8 cellular contexts compared by ENCODE assay signal in the genomic region with DNA sequence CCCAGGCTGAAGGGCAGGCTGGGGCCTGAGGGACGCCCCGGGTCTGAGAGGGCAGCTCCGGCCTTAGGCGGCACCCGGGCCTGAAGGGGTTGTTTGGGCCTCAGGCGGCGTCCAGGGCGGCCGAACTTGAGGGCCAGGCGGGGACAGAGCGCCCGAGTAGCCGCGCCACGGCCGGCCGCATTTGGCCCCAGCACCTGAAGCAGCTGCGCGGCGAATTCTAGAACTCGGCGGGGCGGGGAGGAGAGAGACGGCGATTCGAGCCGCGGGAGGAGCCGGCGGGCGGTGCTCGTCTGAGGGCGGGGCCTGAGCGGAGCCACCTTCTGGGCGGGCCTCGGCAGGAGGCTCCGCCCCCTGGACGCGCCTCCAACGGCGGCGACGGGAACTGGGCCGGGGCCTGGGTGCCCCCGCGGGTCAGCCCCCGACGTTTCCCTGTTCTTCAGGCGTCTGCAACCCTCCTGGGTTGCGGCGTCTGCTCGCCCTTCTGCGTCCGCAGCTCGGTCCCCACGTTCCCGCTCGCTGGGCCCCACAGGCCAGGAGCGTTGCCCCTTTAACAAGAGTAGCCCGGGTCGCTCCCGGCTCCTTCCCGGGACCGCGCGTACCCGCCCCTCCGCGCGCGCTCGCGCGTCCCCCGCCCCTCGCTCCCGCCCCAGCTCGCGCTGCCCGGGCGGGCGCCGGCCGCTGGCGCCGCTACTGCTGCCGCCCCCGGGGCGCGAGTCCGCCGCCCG. TPM values are rescaled to one million over a fixed set of nuclear protein-coding genes. Genes with fewer than 3 reads are reported as not detected.
DNase-seq lines count a peak whose midpoint lies in the region; ATAC-seq, FAIRE-seq and TF ChIP-seq lines count a peak whose summit lies in the region.

A gene with protein sequence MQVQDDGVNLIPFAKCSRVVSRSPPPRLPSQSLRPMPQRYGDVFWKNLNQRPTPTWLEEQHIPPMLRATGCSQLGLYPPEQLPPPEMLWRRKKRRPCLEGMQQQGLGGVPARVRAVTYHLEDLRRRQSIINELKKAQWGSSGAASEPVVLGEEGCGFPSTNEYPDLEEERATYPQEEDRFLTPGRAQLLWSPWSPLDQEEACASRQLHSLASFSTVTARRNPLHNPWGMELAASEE (minus strand): TSS at position 221 of the 725 bp plus-strand sequence. CDS start 3,085 bp downstream, outside the sequence.
A gene (plus strand): TSS at position 649 of the 725 bp plus-strand sequence. CDS start 2,297 bp downstream, outside the sequence.

- intact Hi-C loops in A673 (cut with micrococcal nuclease; ENCODE audit: unreplicated experiment): no loop called here

- peaks cover 28% of the 10 kb centered on the region for H3K4me1 ChIP-seq in A673 (ENCODE audit: insufficient read depth, low read length, poor library complexity, severe bottlenecking)

- peak within 1 kb of the TSS; percentile 57; the same call in 1 of the 2 replicates for H3K27ac Mint-ChIP-seq in WTC11

- no peaks in the 10 kb centered on the region for H3K9me3 ChIP-seq in A673 (ENCODE audit: low read depth, low read length, poor library complexity, severe bottlenecking)

- CTCF ChIA-PET in A673 (lab: Charles Lee) (interaction anchor here (0.6 kb wide), 1 partner anchor 37 kb away, joined by 7 read pairs; no protein-coding TSS in a partner anchor), WTC11 (lab: Charles Lee) (interaction anchor here (0.9 to 2.3 kb wide), 11 partner anchors 9 to 88 kb away, joined by 3 to 17 read pairs (median 5); a partner anchor contains a TSS)

- FAIRE-seq in bronchial epithelial cell (lab: Jason Lieb, UNC): no peak

- peak; percentile 60 for TF ChIP-seq POLR2A in GM18526 (IDR thresholded peaks at IDR 0.05; ENCODE audit: extremely low read depth, insufficient read length)

- H3K36me3 ChIP-seq in A673 (ENCODE audit: insufficient read depth, low read length, poor library complexity, severe bottlenecking) (no peaks in the 10 kb centered on the region), bronchial epithelial cell (ENCODE audit: control insufficient read depth, insufficient read depth, low read length) (peaks cover 18% of the 10 kb centered on the region)

- BruUV-seq in A673 (replicated peaks; lab: Mats Ljungman, UMichigan): no TSS peak

- H3K9me3 Mint-ChIP-seq in WTC11: no peaks in the 10 kb centered on the region

- ATAC-seq in HG03060 (IDR thresholded peaks at IDR 0.05; ENCODE audit: low read depth, unreplicated experiment) (peak; percentile 48), WTC11 (peak; percentile 85)

- H3K27me3 Mint-ChIP-seq in WTC11 (ENCODE audit: low read depth): peaks cover 28% of the 10 kb centered on the region

- TF ChIP-seq CTCF in A673 (conservative IDR thresholded peaks at IDR 0.05; ENCODE audit: low read depth, low read length): no peak
- TF ChIP-seq CTCF in WTC11 (IDR thresholded peaks at IDR 0.05): no peak
- peak; percentile 12 for TF ChIP-seq CTCF in bronchial epithelial cell (IDR thresholded peaks at IDR 0.05; ENCODE audit: insufficient read depth, low read length, severe bottlenecking)

- peaks cover 16% of the 10 kb centered on the region for H3K4me1 Mint-ChIP-seq in WTC11

- POLR2A ChIA-PET in A673 (lab: Charles Lee; ENCODE audit: low non-redundant PET) (interaction anchor here (0.5 to 0.6 kb wide), 2 partner anchors 12 to 201 kb away, joined by 3 to 4 read pairs; no protein-coding TSS in a partner anchor), WTC11 (lab: Charles Lee) (interaction anchor here (0.5 to 2.0 kb wide), 4 partner anchors 10 to 107 kb away, joined by 3 to 12 read pairs (median 7); a partner anchor contains a TSS)

- peak; percentile 92 for DNase-seq in A673 (ENCODE audit: low spot score)
- DNase-seq in NCI-H2171 treated with DMSO at 0.1 percent for 48 hours (lab: John Stamatoyannopoulos, UW): peak; percentile 81
- DNase-seq in WTC11 (ENCODE audit: low spot score): peak; percentile 94
- peak; percentile 61 for DNase-seq in bronchial epithelial cell (ENCODE audit: low read depth)
- DNase-seq in iris pigment epithelial cell (ENCODE audit: low read depth): peak; percentile 91
- DNase-seq in stimulated activated CD4-positive, alpha-beta T cell treated with anti-CD3 and anti-CD28 coated beads, Interleukin-12 subunit alpha, Interleukin-12 subunit beta, amount 100 ng/mL, for 24 hours (ENCODE audit: low read depth in 2 of 2): peak; percentile 77 to 86

- H3K4me3 ChIP-seq in A673 (ENCODE audit: low read depth, low read length, poor library complexity, severe bottlenecking): peak within 1 kb of the TSS; percentile 93
- H3K4me3 ChIP-seq in bronchial epithelial cell (ENCODE audit: low read depth, low read length): peak within 1 kb of the TSS; percentile 97

- no peaks in the 10 kb centered on the region for H3K27me3 ChIP-seq in A673 (replicated peaks; ENCODE audit: insufficient read depth, low read depth, low read length, poor library complexity)
- no peaks in the 10 kb centered on the region for H3K27me3 ChIP-seq in bronchial epithelial cell (ENCODE audit: control insufficient read depth, insufficient read depth, low read length)

- H3K27ac ChIP-seq in A673 (ENCODE audit: low read depth, low read length, poor library complexity, severe bottlenecking): peak within 1 kb of the TSS; percentile 92

- H3K4me3 Mint-ChIP-seq in WTC11: peak within 1 kb of the TSS; percentile 87

- H3K36me3 Mint-ChIP-seq in WTC11: peaks cover 18% of the 10 kb centered on the region

TF ChIP-seq in WTC11, 78 proteins besides CTCF, POLR2A, EP300 and RAD21 (continues in another document):
- TF ChIP-seq, protein P1, sequence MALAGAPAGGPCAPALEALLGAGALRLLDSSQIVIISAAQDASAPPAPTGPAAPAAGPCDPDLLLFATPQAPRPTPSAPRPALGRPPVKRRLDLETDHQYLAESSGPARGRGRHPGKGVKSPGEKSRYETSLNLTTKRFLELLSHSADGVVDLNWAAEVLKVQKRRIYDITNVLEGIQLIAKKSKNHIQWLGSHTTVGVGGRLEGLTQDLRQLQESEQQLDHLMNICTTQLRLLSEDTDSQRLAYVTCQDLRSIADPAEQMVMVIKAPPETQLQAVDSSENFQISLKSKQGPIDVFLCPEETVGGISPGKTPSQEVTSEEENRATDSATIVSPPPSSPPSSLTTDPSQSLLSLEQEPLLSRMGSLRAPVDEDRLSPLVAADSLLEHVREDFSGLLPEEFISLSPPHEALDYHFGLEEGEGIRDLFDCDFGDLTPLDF (CRISPR knock-in tag; IDR thresholded peaks at IDR 0.05): no peak
- TF ChIP-seq NR3C1 (CRISPR knock-in tag; conservative IDR thresholded peaks at IDR 0.05; ENCODE audit: low read depth): 0 out of 2 replicates have a peak, but pooled peaks have one; percentile 38
- no peak for TF ChIP-seq NFYB (CRISPR knock-in tag; conservative IDR thresholded peaks at IDR 0.05; ENCODE audit: low read depth)
- TF ChIP-seq PRRX2 (CRISPR knock-in tag; IDR thresholded peaks at IDR 0.05): no peak
- TF ChIP-seq SMAD4 (CRISPR knock-in tag; IDR thresholded peaks at IDR 0.05): no peak
- TF ChIP-seq ZNF138 (CRISPR knock-in tag; conservative IDR thresholded peaks at IDR 0.05): peak; percentile 89; the same call in 1 of the 2 replicates
- TF ChIP-seq, protein P2, sequence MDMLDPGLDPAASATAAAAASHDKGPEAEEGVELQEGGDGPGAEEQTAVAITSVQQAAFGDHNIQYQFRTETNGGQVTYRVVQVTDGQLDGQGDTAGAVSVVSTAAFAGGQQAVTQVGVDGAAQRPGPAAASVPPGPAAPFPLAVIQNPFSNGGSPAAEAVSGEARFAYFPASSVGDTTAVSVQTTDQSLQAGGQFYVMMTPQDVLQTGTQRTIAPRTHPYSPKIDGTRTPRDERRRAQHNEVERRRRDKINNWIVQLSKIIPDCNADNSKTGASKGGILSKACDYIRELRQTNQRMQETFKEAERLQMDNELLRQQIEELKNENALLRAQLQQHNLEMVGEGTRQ (CRISPR knock-in tag; IDR thresholded peaks at IDR 0.05): no peak
- TF ChIP-seq ETV6 (CRISPR knock-in tag; IDR thresholded peaks at IDR 0.05): peak; percentile 14; the same call in 1 of the 2 replicates
- TF ChIP-seq SP1 (CRISPR knock-in tag; conservative IDR thresholded peaks at IDR 0.05): peak; percentile 78
- TF ChIP-seq, protein P3, sequence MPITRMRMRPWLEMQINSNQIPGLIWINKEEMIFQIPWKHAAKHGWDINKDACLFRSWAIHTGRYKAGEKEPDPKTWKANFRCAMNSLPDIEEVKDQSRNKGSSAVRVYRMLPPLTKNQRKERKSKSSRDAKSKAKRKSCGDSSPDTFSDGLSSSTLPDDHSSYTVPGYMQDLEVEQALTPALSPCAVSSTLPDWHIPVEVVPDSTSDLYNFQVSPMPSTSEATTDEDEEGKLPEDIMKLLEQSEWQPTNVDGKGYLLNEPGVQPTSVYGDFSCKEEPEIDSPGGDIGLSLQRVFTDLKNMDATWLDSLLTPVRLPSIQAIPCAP (CRISPR knock-in tag; IDR thresholded peaks at IDR 0.05): 0 out of 2 replicates have a peak, but pooled peaks have one; percentile 20
- TF ChIP-seq, protein P4, sequence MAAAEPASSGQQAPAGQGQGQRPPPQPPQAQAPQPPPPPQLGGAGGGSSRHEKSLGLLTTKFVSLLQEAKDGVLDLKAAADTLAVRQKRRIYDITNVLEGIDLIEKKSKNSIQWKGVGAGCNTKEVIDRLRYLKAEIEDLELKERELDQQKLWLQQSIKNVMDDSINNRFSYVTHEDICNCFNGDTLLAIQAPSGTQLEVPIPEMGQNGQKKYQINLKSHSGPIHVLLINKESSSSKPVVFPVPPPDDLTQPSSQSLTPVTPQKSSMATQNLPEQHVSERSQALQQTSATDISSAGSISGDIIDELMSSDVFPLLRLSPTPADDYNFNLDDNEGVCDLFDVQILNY (CRISPR knock-in tag; IDR thresholded peaks at IDR 0.05): peak; percentile 38; the same call in 1 of the 2 replicates
- TF ChIP-seq TP53 (CRISPR knock-in tag; IDR thresholded peaks at IDR 0.05): peak; percentile 36; the same call in 1 of the 2 replicates
- TF ChIP-seq ZNF423 (CRISPR knock-in tag; IDR thresholded peaks at IDR 0.05): no peak

RNA-seq across cellular contexts. Expression of the first gene that starts in this region (rescaled TPM):
- total RNA-seq in A673 (2021): 0.62 and 0.72 TPM in 2 replicates
- total RNA-seq in WTC11 (2021): 0.61 to 1.1 TPM (median 1.1 TPM) in 3 replicates
- 0.13 and 0.53 TPM in 2 replicates for total RNA-seq in bronchial epithelial cell

RNA-seq across cellular contexts. Expression of the second gene that starts in this region (rescaled TPM):
- total RNA-seq in A673 (2021) (92.6 and 95.9 TPM in 2 replicates), WTC11 (2021) (112 to 130 TPM (median 115 TPM) in 3 replicates), bronchial epithelial cell (89.0 and 232 TPM in 2 replicates)

Comparison
In these comparisons a context has a peak if more than half of its experiments do, and no peak if none do; other contexts are left out.
1. Peak in every context shown above with its lines: DNase-seq, ATAC-seq, H3K4me3 ChIP-seq and H3K27ac ChIP-seq.